In genomic region chr3:49496845-49497244, GRCh38 we compare ENCODE assay signal across 2 cellular contexts.
TF ChIP-seq lines count a peak whose summit lies in the region.

No MANE protein-coding gene starts in this region.

TF ChIP-seq in HEK293, 187 proteins besides CTCF, POLR2A, EP300 and RAD21:
- peak; percentile 80 for TF ChIP-seq ZNF121 (tag by site-specific recombination; IDR thresholded peaks at IDR 0.05)

TF ChIP-seq in K562, 482 proteins besides CTCF, POLR2A, EP300 and RAD21:
- TF ChIP-seq RBM25 (IDR thresholded peaks at IDR 0.05; ENCODE audit: low read depth, low read length, severe bottlenecking) (peak; percentile 23), ZNF121 (CRISPR knock-in tag; conservative IDR thresholded peaks at IDR 0.05) (peak; percentile 84)
